Comparison of ENCODE assay signal across 29 cellular contexts in the genomic region with DNA sequence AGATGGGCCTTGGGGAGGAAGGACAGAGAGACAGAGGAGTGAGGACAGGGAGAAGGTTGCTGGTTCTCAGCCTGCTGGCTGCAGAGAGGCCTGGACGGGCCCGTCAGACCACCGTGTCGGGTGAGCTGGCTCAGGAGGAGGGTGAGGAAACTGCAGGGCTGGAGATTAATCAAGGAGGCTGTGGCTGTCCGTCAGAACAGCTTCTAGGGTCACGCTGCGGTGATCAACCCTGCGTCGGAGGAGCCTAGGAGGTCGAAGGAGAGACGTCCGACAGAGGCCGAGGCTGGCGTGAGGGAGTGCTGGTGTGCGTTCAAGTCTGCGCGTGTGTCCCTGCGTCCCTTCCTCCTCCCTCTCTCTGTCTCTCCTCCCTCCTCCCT.
DNase-seq lines count a peak whose midpoint lies in the region; ATAC-seq, FAIRE-seq and TF ChIP-seq lines count a peak whose summit lies in the region.
"Had no signal": no experiment of that assay in that cellular context is flagged by ENCODE, and none has a peak within 500 bp of the region (broad histone marks: within the 10 kb centered on the region; RNA-seq: fewer than 3 reads in every experiment).

No MANE protein-coding gene starts in this region.

- intact Hi-C loops in upper lobe of right lung (cut with DNase I), result no loop called here

- H3K4me3 ChIP-seq in neural progenitor cell (no peak overlapping the region), upper lobe of right lung (no peak overlapping the region)
- H3K4me3 ChIP-seq: cardiac muscle cell, hepatocyte, pancreas, tibial nerve had no signal

- no peaks in the 10 kb centered on the region for H3F3A ChIP-seq in neural progenitor cell (ENCODE audit: low read depth)

- peaks cover 4% of the 10 kb centered on the region for H3K9me3 Mint-ChIP-seq in neural progenitor cell
- H3K9me3 Mint-ChIP-seq: activated T-cell treated with anti-CD3 and anti-CD28 coated beads, Interleukin-2, amount 50 U/mL, for 24 hours; stimulated activated naive CD8-positive, alpha-beta T cell treated with anti-CD3 and anti-CD28 coated beads, Interleukin-15, Interleukin-2, amounts not matched to agents 100 ng/mL and 50 ng/mL, for 24 hours; T-helper 1 cell treated with Interleukin-12 subunit alpha and Interleukin-12 subunit beta and Interleukin-4 antibody, amounts not matched to agents 30 μg/mL and 1 μg/mL, for 36 hours had no signal

- no peak for TF ChIP-seq POLR2A in GM12892 (IDR thresholded peaks at IDR 0.05; ENCODE audit: low read depth, low read length)

- FAIRE-seq in GM12892 (lab: Jason Lieb, UNC), result no peak
- FAIRE-seq: GM18507, pancreas had no signal

- TF ChIP-seq CTCF in neural progenitor cell (IDR thresholded peaks at IDR 0.05) (no peak), upper lobe of right lung (IDR thresholded peaks at IDR 0.05) (no peak)

- H3K4me1 Mint-ChIP-seq in neural progenitor cell, result peaks cover 32% of the 10 kb centered on the region
- H3K4me1 Mint-ChIP-seq: B cell had no signal

- H3K27me3 ChIP-seq in neural progenitor cell (peaks cover 16% of the 10 kb centered on the region), upper lobe of right lung (no peaks in the 10 kb centered on the region)
- H3K27me3 ChIP-seq: cardiac muscle cell, foreskin keratinocyte, hepatocyte, tibial nerve had no signal

- H3K27ac ChIP-seq in neural progenitor cell (no peak overlapping the region), upper lobe of right lung (no peak overlapping the region)
- H3K27ac ChIP-seq: cardiac muscle cell, foreskin keratinocyte, hepatocyte, pancreas, tibial nerve, WERI-Rb-1 had no signal

- no peaks in the 10 kb centered on the region for H4K20me1 ChIP-seq in neural progenitor cell (ENCODE audit: low read depth)

- H3K9me3 ChIP-seq in neural progenitor cell (ENCODE audit: low read depth) (no peaks in the 10 kb centered on the region), upper lobe of right lung (no peaks in the 10 kb centered on the region)
- H3K9me3 ChIP-seq: pancreas, tibial nerve had no signal

- peak overlapping the region; percentile 52 for H2AFZ ChIP-seq in neural progenitor cell (replicated peaks)
- H2AFZ ChIP-seq: hepatocyte had no signal

- no peaks in the 10 kb centered on the region for H3K4me1 ChIP-seq in neural progenitor cell
- no peaks in the 10 kb centered on the region for H3K4me1 ChIP-seq in upper lobe of right lung
- H3K4me1 ChIP-seq: foreskin keratinocyte, pancreas had no signal

- H3K79me2 ChIP-seq in neural progenitor cell (ENCODE audit: low read depth), result no peaks in the 10 kb centered on the region
- H3K79me2 ChIP-seq: hepatocyte had no signal

- peaks cover 12% of the 10 kb centered on the region for H3K27me3 Mint-ChIP-seq in neural progenitor cell (ENCODE audit: insufficient read depth, low read depth)

- no peak overlapping the region for H3K4me2 ChIP-seq in neural progenitor cell
- H3K4me2 ChIP-seq: hepatocyte had no signal

- no peak for ATAC-seq in upper lobe of right lung
- ATAC-seq: foreskin keratinocyte had no signal

- H3K4me3 Mint-ChIP-seq in neural progenitor cell, result no peak overlapping the region
- H3K4me3 Mint-ChIP-seq: activated T-cell treated with anti-CD3 and anti-CD28 coated beads, Interleukin-2, amount 50 U/mL, for 24 hours; B cell; stimulated activated naive CD8-positive, alpha-beta T cell treated with anti-CD3 and anti-CD28 coated beads, Interleukin-15, Interleukin-2, amounts not matched to agents 100 ng/mL and 50 ng/mL, for 24 hours; T-helper 1 cell treated with Interleukin-12 subunit alpha and Interleukin-12 subunit beta and Interleukin-4 antibody, amounts not matched to agents 30 μg/mL and 1 μg/mL, for 36 hours had no signal

- peak; percentile 7 for DNase-seq in activated CD8-positive, alpha-beta memory T cell treated with anti-CD3 and anti-CD28 coated beads for 24 hours
- DNase-seq in activated CD8-positive, alpha-beta memory T cell treated with anti-CD3 and anti-CD28 coated beads, Interleukin-2, amount 50 U/mL, for 4 hours, result no peak
- DNase-seq in activated CD8-positive, alpha-beta memory T cell treated with anti-CD3 and anti-CD28 coated beads, Interleukin-2, amount 50 U/mL, for 48 hours, result peak; percentile 36
- DNase-seq in neural progenitor cell (ENCODE audit: low spot score) (no peak), upper lobe of right lung (peak; percentile 58), NCI-H1436 treated with DMSO at 0.1 percent for 48 hours (lab: John Stamatoyannopoulos, UW) (no peak), GM12892 (ENCODE audit: insufficient read length) (no peak)
- DNase-seq in stimulated activated CD4-positive, alpha-beta T cell treated with anti-CD3 and anti-CD28 coated beads, Interleukin-4, amount 100 ng/mL, for 4 hours, result no peak
- DNase-seq: 8988T; activated CD4-positive, alpha-beta T cell treated with anti-CD3 and anti-CD28 coated beads, Interleukin-2, amount 50 U/mL, for 4 hours; activated naive CD4-positive, alpha-beta T cell; activated T-cell treated with anti-CD3 and anti-CD28 coated beads, Interleukin-2, amount 50 U/mL, for 24 hours; Calu3; erythroblast; foreskin keratinocyte; IMR-90; NCI-H1694; NCI-H2171 treated with DMSO at 0.1 percent for 48 hours; NCI-H526 treated with DMSO at 0.1 percent for 48 hours; stimulated activated CD4-positive, alpha-beta T cell treated with anti-CD3 and anti-CD28 coated beads, Interleukin-1b, Interleukin-23, amount 100 ng/mL, for 48 hours; WERI-Rb-1 had no signal

- no peaks in the 10 kb centered on the region for H3K36me3 Mint-ChIP-seq in neural progenitor cell

- peak overlapping the region; percentile 4 for H3K27ac Mint-ChIP-seq in neural progenitor cell
- H3K27ac Mint-ChIP-seq: activated T-cell treated with anti-CD3 and anti-CD28 coated beads, Interleukin-2, amount 50 U/mL, for 24 hours; B cell; stimulated activated naive CD8-positive, alpha-beta T cell treated with anti-CD3 and anti-CD28 coated beads, Interleukin-15, Interleukin-2, amounts not matched to agents 100 ng/mL and 50 ng/mL, for 24 hours; T-helper 1 cell treated with Interleukin-12 subunit alpha and Interleukin-12 subunit beta and Interleukin-4 antibody, amounts not matched to agents 30 μg/mL and 1 μg/mL, for 36 hours had no signal

- no peak overlapping the region for H3K9ac ChIP-seq in neural progenitor cell

- H3K36me3 ChIP-seq in neural progenitor cell (no peaks in the 10 kb centered on the region), upper lobe of right lung (no peaks in the 10 kb centered on the region)
- H3K36me3 ChIP-seq: cardiac muscle cell, pancreas, tibial nerve, WERI-Rb-1 had no signal

Comparison
In these comparisons a context has a peak if more than half of its experiments do, and no peak if none do; other contexts are left out.
1. DNase-seq: peak in activated CD8-positive, alpha-beta memory T cell treated with anti-CD3 and anti-CD28 coated beads for 24 hours (single experiment), activated CD8-positive, alpha-beta memory T cell treated with anti-CD3 and anti-CD28 coated beads, Interleukin-2, amount 50 U/mL, for 48 hours (single experiment) and upper lobe of right lung (single experiment); none in activated CD8-positive, alpha-beta memory T cell treated with anti-CD3 and anti-CD28 coated beads, Interleukin-2, amount 50 U/mL, for 4 hours (single experiment), neural progenitor cell (single experiment), NCI-H1436 treated with DMSO at 0.1 percent for 48 hours (single experiment), GM12892 (single experiment) and stimulated activated CD4-positive, alpha-beta T cell treated with anti-CD3 and anti-CD28 coated beads, Interleukin-4, amount 100 ng/mL, for 4 hours (0 of 2).